Comparison of ENCODE assay signal across 18 cellular contexts in genomic region chr4:84632092-84632491, GRCh38. TPM values are rescaled to one million over a fixed set of nuclear protein-coding genes. Genes with fewer than 3 reads are reported as not detected.
A peak's percentile ranks its signal among the peaks of the same experiment; 100 is the strongest.
DNase-seq lines count a peak whose midpoint lies in the region; ATAC-seq and TF ChIP-seq lines count a peak whose summit lies in the region.
"Had no signal": no experiment of that assay in that cellular context is flagged by ENCODE, and none has a peak within 500 bp of the region (broad histone marks: within the 10 kb centered on the region; RNA-seq: fewer than 3 reads in every experiment).

No MANE protein-coding gene starts in this region.

- no peaks in the 10 kb centered on the region for H3K9me1 ChIP-seq in IMR-90 (ENCODE audit: insufficient read depth, low read length)

- no peak for TF ChIP-seq RAD21 in IMR-90 (IDR thresholded peaks at IDR 0.05; ENCODE audit: low read length)

- H3K4me3 ChIP-seq in AG04450 (ENCODE audit: low read depth, low read length) (no peak overlapping the region), IMR-90 (ENCODE audit: insufficient read depth, low read depth, low read length) (no peak overlapping the region), mammary epithelial cell (replicated peaks in 1 of 3; ENCODE audit: insufficient read depth in 1 of 3, low read depth in 2 of 3, low read length in 3 of 3) (peak overlapping the region in 2 of 3 experiments; percentile 15 to 51), Karpas-422 (ENCODE audit: low read length) (no peak overlapping the region), aorta (ENCODE audit: low read length in 2 of 2) (no peak overlapping the region)

- dilution Hi-C loops in IMR-90 (cut with HindIII; ENCODE audit: low sequenced_read_pairs, unreplicated experiment) (no loop called here), mammary epithelial cell (cut with HindIII; ENCODE audit: low sequenced_read_pairs) (no loop called here)

- H3K27ac ChIP-seq in AG04450 (ENCODE audit: low read depth, low read length) (no peak overlapping the region), IMR-90 (ENCODE audit: insufficient read depth, low read length) (no peak overlapping the region), mammary epithelial cell (ENCODE audit: insufficient read depth, low read depth, low read length) (peak overlapping the region; percentile 93), Karpas-422 (ENCODE audit: low read length) (no peak overlapping the region), aorta (ENCODE audit: low read depth in 1 of 2, low read length in 2 of 2) (no peak overlapping the region)
- H3K27ac ChIP-seq: KMS-11 had no signal

- no peak overlapping the region for H2AK9ac ChIP-seq in IMR-90 (replicated peaks; ENCODE audit: low read depth, low read length, poor library complexity)

- no TSS peak for BruUV-seq in IMR-90 (replicated peaks; lab: Mats Ljungman, UMichigan)
- BruUV-seq in mammary epithelial cell (replicated peaks; lab: Mats Ljungman, UMichigan) = no TSS peak

- ATAC-seq in IMR-90 (ENCODE audit: low read depth) (peak; percentile 96), aorta (ENCODE audit: low FRiP score) (no peak)
- no peak for ATAC-seq in activated CD4-positive, CD25-positive, alpha-beta regulatory T cell treated with anti-CD3 and anti-CD28 coated beads, Interleukin-2, amount 50 U/mL, for 24 hours
- ATAC-seq: activated naive CD8-positive, alpha-beta T cell treated with anti-CD3 and anti-CD28 coated beads, Interleukin-2, amount 50 U/mL, for 24 hours; Right ventricle myocardium inferior; stimulated activated naive CD8-positive, alpha-beta T cell treated with anti-CD3 and anti-CD28 coated beads, Interleukin-15, amount 100 ng/mL, for 72 hours had no signal

- TF ChIP-seq CTCF in AG04450 (IDR thresholded peaks at IDR 0.05; ENCODE audit: low read depth, low read length) (no peak), IMR-90 (conservative IDR thresholded peaks at IDR 0.05; ENCODE audit: low read depth, low read length) (no peak), mammary epithelial cell (conservative IDR thresholded peaks at IDR 0.05 in 1 of 2, IDR thresholded peaks at IDR 0.05 in 1 of 2; ENCODE audit: extremely low read depth in 1 of 2, insufficient read depth in 1 of 2, low read depth in 1 of 2, low read length in 2 of 2) (no peak)

- POLR2A ChIA-PET in AG04450 (lab: Yijun Ruan, JAX) = no interaction called here
- POLR2A ChIA-PET in IMR-90 (lab: Charles Lee; ENCODE audit: unreplicated experiment) = no interaction called here

- H2BK120ac ChIP-seq in IMR-90 (ENCODE audit: low read depth, low read length) = no peak overlapping the region

- H3K9ac ChIP-seq in IMR-90 (ENCODE audit: low read depth, low read length) (no peak overlapping the region), mammary epithelial cell (ENCODE audit: insufficient read depth, low read length) (no peak overlapping the region), Karpas-422 (ENCODE audit: low read length) (no peak overlapping the region)
- H3K9ac ChIP-seq: KMS-11 had no signal

- no peaks in the 10 kb centered on the region for H3K79me1 ChIP-seq in IMR-90 (ENCODE audit: low read depth in 1 of 2, low read length in 2 of 2)

- no peak overlapping the region for H3K4ac ChIP-seq in IMR-90 (ENCODE audit: low read depth, low read length)

- no peaks in the 10 kb centered on the region for H3K36me3 ChIP-seq in IMR-90 (ENCODE audit: control insufficient read depth, insufficient read depth, low read length)
- peaks cover 8% of the 10 kb centered on the region for H3K36me3 ChIP-seq in mammary epithelial cell (ENCODE audit: insufficient read depth, low read length)
- H3K36me3 ChIP-seq in Karpas-422 (ENCODE audit: insufficient read depth, low read length) = no peaks in the 10 kb centered on the region
- H3K36me3 ChIP-seq in aorta (ENCODE audit: control insufficient read depth in 1 of 2, insufficient read depth in 2 of 2, low read length in 1 of 2) = no peaks in the 10 kb centered on the region

- H3K23ac ChIP-seq in IMR-90 (ENCODE audit: low read depth, low read length) = no peak overlapping the region

- H3K9me2 ChIP-seq in Karpas-422 (replicated peaks; ENCODE audit: insufficient read depth, low read length) = no peaks in the 10 kb centered on the region

- H4K8ac ChIP-seq in IMR-90 (ENCODE audit: low read depth in 2 of 2, low read length in 2 of 2) = no peak overlapping the region

- no CpG with 5 or more reads among the region's 2 CpGs for WGBS in IMR-90 (ENCODE audit: extremely low coverage in 2 of 2, insufficient read length in 1 of 2), 2 experiments
- 2% methylated on average over 2 of the region's 2 CpGs for WGBS in mammary epithelial cell (ENCODE audit: low coverage, missing lambda C conversion rate)
- WGBS in aorta, 2 donors = 81 to 89% methylated on average over 2 of the region's 2 CpGs

- H3K4me1 ChIP-seq in IMR-90 (ENCODE audit: control insufficient read depth, insufficient read depth, low read length) (no peaks in the 10 kb centered on the region; the same call in 1 of the 2 replicates), mammary epithelial cell (ENCODE audit: insufficient read depth, low read length) (peaks cover 30% of the 10 kb centered on the region), Karpas-422 (ENCODE audit: low read length) (no peaks in the 10 kb centered on the region), aorta (ENCODE audit: control insufficient read depth in 1 of 2, insufficient read depth in 2 of 2, low read length in 2 of 2) (no peaks in the 10 kb centered on the region)

- H3K79me2 ChIP-seq in mammary epithelial cell (ENCODE audit: insufficient read depth, low read length) (peaks cover 8% of the 10 kb centered on the region), Karpas-422 (ENCODE audit: low read length) (no peaks in the 10 kb centered on the region)

- H4K5ac ChIP-seq in IMR-90 (ENCODE audit: low read depth, low read length) = no peak overlapping the region

- H3K4me2 ChIP-seq in IMR-90 (ENCODE audit: low read depth, low read length) (no peak overlapping the region), mammary epithelial cell (ENCODE audit: insufficient read depth, low read depth, low read length) (peak overlapping the region; percentile 86), Karpas-422 (ENCODE audit: low read depth, low read length, poor library complexity, severe bottlenecking) (no peak overlapping the region)
- H3K4me2 ChIP-seq: KMS-11 had no signal

- H3K27me3 ChIP-seq in AG04450 (ENCODE audit: control insufficient read depth, insufficient read depth, low read length) = no peaks in the 10 kb centered on the region
- no peaks in the 10 kb centered on the region for H3K27me3 ChIP-seq in IMR-90 (ENCODE audit: control insufficient read depth, insufficient read depth, low read length)
- no peaks in the 10 kb centered on the region for H3K27me3 ChIP-seq in mammary epithelial cell (ENCODE audit: insufficient read depth, low read length)
- H3K27me3 ChIP-seq in Karpas-422 (ENCODE audit: low read length) = no peaks in the 10 kb centered on the region
- no peaks in the 10 kb centered on the region for H3K27me3 ChIP-seq in aorta (ENCODE audit: control insufficient read depth in 1 of 2, insufficient read depth in 2 of 2, low read length in 1 of 2)

- intact Hi-C loops in IMR-90 (cut with micrococcal nuclease) (no loop called here), mammary epithelial cell (cut with micrococcal nuclease) (loop anchor here (1.0 to 5.0 kb wide), 4 partner anchors 35 to 335 kb away; partner anchors contain the start of gene WDFY3), aorta (cut with DNase I) (no loop called here)

- peak; percentile 27 for DNase-seq in AG04450 (ENCODE audit: low read depth, low spot score)
- DNase-seq in IMR-90 = peak; percentile 85
- DNase-seq in mammary epithelial cell = peak; percentile 79
- DNase-seq in iris pigment epithelial cell (ENCODE audit: low read depth) = peak; percentile 93
- DNase-seq in NCI-H2196 treated with DMSO at 0.1 percent for 48 hours (lab: John Stamatoyannopoulos, UW; ENCODE audit: unreplicated experiment) = no peak
- DNase-seq in Karpas-422 = no peak
- DNase-seq in aorta = no peak
- DNase-seq: ACHN; activated CD4-positive, alpha-beta T cell treated with anti-CD3 and anti-CD28 coated beads, Interleukin-2, amount 10 ng/mL, durations not matched to agents 24 days and 14 days; activated naive CD8-positive, alpha-beta T cell treated with anti-CD3 and anti-CD28 coated beads, Interleukin-2, amount 50 U/mL, for 24 hours; dermis blood vessel endothelial cell; foreskin melanocyte; H7; stimulated activated naive CD8-positive, alpha-beta T cell treated with anti-CD3 and anti-CD28 coated beads, Interleukin-15, amount 100 ng/mL, for 72 hours had no signal

- CTCF ChIA-PET in AG04450 (lab: Charles Lee) = no interaction called here
- CTCF ChIA-PET in IMR-90 (lab: Yijun Ruan, JAX) = no interaction called here
- CTCF ChIA-PET in mammary epithelial cell (lab: Charles Lee; ENCODE audit: low non-redundant PET) = interaction anchor here (0.7 kb wide), 1 partner anchor 34 kb away, joined by 3 read pairs; no protein-coding TSS in a partner anchor

- H2AFZ ChIP-seq in IMR-90 (replicated peaks; ENCODE audit: low read length, poor library complexity) (no peak overlapping the region), mammary epithelial cell (ENCODE audit: low read depth, low read length) (no peak overlapping the region), Karpas-422 (ENCODE audit: low read length) (no peak overlapping the region)

- in situ Hi-C loops in IMR-90 (cut with MboI; ENCODE audit: low sequenced_read_pairs) = no loop called here
- in situ Hi-C loops in mammary epithelial cell (cut with MboI; ENCODE audit: low sequenced_read_pairs in 2 of 2) = loop anchor here in 1 of 2 donors (10.0 kb wide), 1 partner anchor 47 kb away; the partner anchor contains the start of gene CDS1

- TF ChIP-seq POLR2A in IMR-90 (IDR thresholded peaks at IDR 0.05; ENCODE audit: low read depth, low read length) = no peak

- no peak overlapping the region for H3K18ac ChIP-seq in IMR-90 (ENCODE audit: low read depth, low read length)

- H3K56ac ChIP-seq in IMR-90 (ENCODE audit: extremely low read depth, insufficient read depth, low read length) = no peak overlapping the region

- H4K20me1 ChIP-seq in IMR-90 (ENCODE audit: insufficient read depth, low read length) (no peaks in the 10 kb centered on the region), mammary epithelial cell (ENCODE audit: insufficient read depth, low read length) (no peaks in the 10 kb centered on the region), Karpas-422 (ENCODE audit: insufficient read depth, low read depth, low read length) (no peaks in the 10 kb centered on the region)

- H3K14ac ChIP-seq in IMR-90 (replicated peaks; ENCODE audit: low read depth, low read length) = no peak overlapping the region

- H2BK5ac ChIP-seq in IMR-90 (ENCODE audit: low read depth, low read length, poor library complexity, severe bottlenecking) = no peak overlapping the region

- H2BK20ac ChIP-seq in IMR-90 (ENCODE audit: low read depth, low read length) = no peak overlapping the region

- no peaks in the 10 kb centered on the region for H3K9me3 ChIP-seq in AG04450 (ENCODE audit: control insufficient read depth, insufficient read depth, low read length)
- no peaks in the 10 kb centered on the region for H3K9me3 ChIP-seq in IMR-90 (ENCODE audit: control insufficient read depth, insufficient read depth, low read length)
- no peaks in the 10 kb centered on the region for H3K9me3 ChIP-seq in mammary epithelial cell (replicated peaks; ENCODE audit: insufficient read depth, low read length)
- H3K9me3 ChIP-seq in Karpas-422 (ENCODE audit: low read length) = no peaks in the 10 kb centered on the region
- no peaks in the 10 kb centered on the region for H3K9me3 ChIP-seq in aorta (ENCODE audit: control insufficient read depth, low read length)

- no peak overlapping the region for H4K91ac ChIP-seq in IMR-90 (ENCODE audit: insufficient read depth, low read depth, low read length)

- H2BK15ac ChIP-seq in IMR-90 (ENCODE audit: low read depth, low read length) = no peak overlapping the region

- no peak overlapping the region for H2AK5ac ChIP-seq in IMR-90 (ENCODE audit: low read depth, low read length)

RNA-seq across cellular contexts. Expression of gene CDS1, which starts 49.2 kb away (rescaled TPM):
- polyA plus RNA-seq in AG04450 (2011; rRNA removed) = 0.06 TPM in 1 of 2 replicates, not detected in the other
- polyA minus RNA-seq in AG04450 (2011; rRNA and poly(A)+ RNA removed) = not detected in 2 replicates
- total RNA-seq in IMR-90 (2012; rRNA removed) = under 0.01 TPM in 1 of 2 replicates, not detected in the other
- 0.02 TPM in 1 of 2 replicates, not detected in the other for polyA plus RNA-seq in IMR-90 (2012; rRNA removed)
- polyA plus RNA-seq in IMR-90 (2012; cell fraction: cytosol; rRNA removed) = not detected in 2 replicates
- polyA plus RNA-seq in IMR-90 (2012; cell fraction: nucleus; rRNA removed; ENCODE audit: low replicate concordance) = 0.02 TPM in 2 replicates
- 10 to 100 TPM; 25.4 to 29.8 TPM for total RNA-seq in mammary epithelial cell
- 18.2 TPM for polyA plus RNA-seq in mammary epithelial cell
- 37.5 TPM for polyA minus RNA-seq in mammary epithelial cell
- total RNA-seq in Karpas-422 (2014; rRNA removed; shearing (Covaris generic); ENCODE audit: low replicate concordance) = not detected in 2 replicates
- under 1 TPM; 0.39 to 0.48 TPM for total RNA-seq in aorta
- 1 to 10 TPM in 1 of 2 donors, under 1 TPM in 1; 0.33 to 4.8 TPM for polyA plus RNA-seq in aorta
- total RNA-seq: activated CD4-positive, alpha-beta T cell treated with anti-CD3 and anti-CD28 coated beads, Interleukin-2, amount 10 ng/mL, durations not matched to agents 24 days and 14 days; dermis blood vessel endothelial cell; osteocyte had no signal

Comparison
In these comparisons a context has a peak if more than half of its experiments do, and no peak if none do; other contexts are left out.
1. DNase-seq: peak in AG04450 (single experiment), IMR-90 (single experiment), mammary epithelial cell (single experiment) and iris pigment epithelial cell (single experiment); none in NCI-H2196 treated with DMSO at 0.1 percent for 48 hours (single experiment), Karpas-422 (single experiment) and aorta (0 of 2).
2. H3K4me3 ChIP-seq: peak in mammary epithelial cell (2 of 3); none in AG04450 (single experiment), IMR-90 (single experiment), Karpas-422 (single experiment) and aorta (0 of 2).
3. RNA of gene CDS1, which starts 49.2 kb away (total RNA-seq): 25.4 to 29.8 TPM in mammary epithelial cell; 0.39 to 0.48 TPM in aorta, under 0.01 TPM in IMR-90 and not detected in Karpas-422; every median in the first group is over 10 times any median in the second.